Comparison of ENCODE assay signal across 18 cellular contexts in the genomic region with DNA sequence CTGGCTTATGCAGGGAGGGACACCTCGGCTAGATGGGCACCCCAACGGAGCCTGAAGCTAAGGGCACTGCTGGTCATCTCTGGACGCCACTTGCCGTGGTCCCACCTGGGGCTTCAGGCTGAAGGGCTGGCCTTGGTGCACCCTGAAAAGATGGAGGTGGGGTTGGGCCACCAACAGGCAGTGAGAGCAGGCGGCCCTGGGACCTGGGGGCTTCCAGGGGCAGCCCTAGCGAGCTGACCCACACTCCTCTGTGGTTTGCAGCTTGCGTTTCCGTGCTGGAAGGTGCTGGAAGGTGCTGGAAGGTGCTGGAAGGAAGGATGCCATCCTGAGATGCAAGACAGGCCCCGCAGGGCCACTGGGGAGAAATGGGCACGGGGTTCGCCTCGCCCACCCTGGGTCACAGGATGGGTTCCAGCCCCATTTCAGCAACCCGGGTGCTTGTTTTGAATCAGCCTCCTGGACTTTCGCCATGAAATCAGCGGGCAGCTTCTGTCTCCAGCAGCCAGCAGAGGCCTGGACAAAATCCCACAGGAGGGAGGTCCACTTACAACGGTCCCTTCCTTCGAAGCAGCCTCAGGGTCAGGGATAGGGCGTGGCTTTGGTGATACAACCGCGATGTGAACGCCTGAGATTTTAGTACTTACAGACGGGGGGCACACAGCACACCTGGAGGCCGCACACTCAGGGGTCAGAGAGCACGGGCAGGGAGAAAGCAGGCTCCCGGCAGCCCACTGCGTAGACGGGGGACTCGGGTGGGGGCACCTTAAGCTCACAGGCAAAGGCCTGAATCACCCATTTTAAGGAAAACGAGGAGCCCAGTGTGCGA.
"Had no signal": no experiment of that assay in that cellular context is flagged by ENCODE, and none has a peak within 500 bp of the region (broad histone marks: within the 10 kb centered on the region; RNA-seq: fewer than 3 reads in every experiment).

No MANE protein-coding gene starts in this region.

- H3K9ac ChIP-seq: parathyroid adenoma, SK-N-SH had no signal

- H3K36me3 ChIP-seq: brain microvascular endothelial cell, sigmoid colon, thyroid gland, vagina had no signal

- H3K36me3 Mint-ChIP-seq: naive thymus-derived CD4-positive, alpha-beta T cell; stimulated activated memory B cell treated with anti-CD40 and anti-IgM and Interleukin-4, amounts not matched to agents 10 μg/mL and 1 μg/mL and 100 μg/mL, for 72 hours; WTC11 had no signal

- H3K27ac Mint-ChIP-seq: activated CD4-positive, alpha-beta T cell treated with anti-CD3 and anti-CD28 coated beads for 36 hours; activated T-cell treated with anti-CD3 and anti-CD28 coated beads, Interleukin-2, amount 50 U/mL, for 24 hours; effector memory CD8-positive, alpha-beta T cell; naive thymus-derived CD4-positive, alpha-beta T cell; stimulated activated memory B cell treated with anti-CD40 and anti-IgM and Interleukin-4, amounts not matched to agents 10 μg/mL and 1 μg/mL and 100 μg/mL, for 72 hours; WTC11 had no signal

- H3K4me3 ChIP-seq: sigmoid colon, thyroid gland, vagina had no signal

- H3K27me3 ChIP-seq: brain microvascular endothelial cell, sigmoid colon, thyroid gland, vagina had no signal

- DNase-seq: activated CD4-positive, alpha-beta T cell treated with anti-CD3 and anti-CD28 coated beads for 36 hours; activated CD4-positive, alpha-beta T cell treated with anti-CD3 and anti-CD28 coated beads, Interleukin-2, amount 50 U/mL, for 48 hours; activated effector memory CD4-positive, alpha-beta T cell treated with anti-CD3 and anti-CD28 coated beads, Interleukin-2, amount 50 U/mL, for 16 hours; activated naive CD4-positive, alpha-beta T cell treated with anti-CD3 and anti-CD28 coated beads, Interleukin-2, amount 50 U/mL, for 16 hours; activated T-cell treated with anti-CD3 and anti-CD28 coated beads, Interleukin-2, amount 50 U/mL, for 24 hours; brain microvascular endothelial cell; dermis blood vessel endothelial cell; effector memory CD8-positive, alpha-beta T cell; naive thymus-derived CD4-positive, alpha-beta T cell; sigmoid colon; SK-N-SH; stimulated activated CD4-positive, alpha-beta T cell treated with anti-CD3 and anti-CD28 coated beads, Interleukin-4, amount 100 ng/mL, for 4 hours; thyroid gland had no signal

- H3K9me3 Mint-ChIP-seq: activated T-cell treated with anti-CD3 and anti-CD28 coated beads, Interleukin-2, amount 50 U/mL, for 24 hours; effector memory CD8-positive, alpha-beta T cell; naive thymus-derived CD4-positive, alpha-beta T cell; stimulated activated memory B cell treated with anti-CD40 and anti-IgM and Interleukin-4, amounts not matched to agents 10 μg/mL and 1 μg/mL and 100 μg/mL, for 72 hours; WTC11 had no signal

- H3K9me3 ChIP-seq: sigmoid colon, SK-N-SH, thyroid gland, vagina had no signal

- H3K79me2 ChIP-seq: parathyroid adenoma had no signal

- H3K27ac ChIP-seq: brain microvascular endothelial cell, parathyroid adenoma, sigmoid colon, thyroid gland, vagina had no signal

- ATAC-seq: activated CD4-positive, alpha-beta T cell treated with anti-CD3 and anti-CD28 coated beads for 36 hours; effector memory CD8-positive, alpha-beta T cell; left colon; naive thymus-derived CD4-positive, alpha-beta T cell; stimulated activated memory B cell treated with anti-CD40 and anti-IgM and Interleukin-4, amounts not matched to agents 10 μg/mL and 1 μg/mL and 100 μg/mL, for 72 hours; WTC11 had no signal

- H2AFZ ChIP-seq: parathyroid adenoma had no signal

- H3K4me2 ChIP-seq: SK-N-SH had no signal

- H3K4me3 Mint-ChIP-seq: activated CD4-positive, alpha-beta T cell treated with anti-CD3 and anti-CD28 coated beads for 36 hours; activated T-cell treated with anti-CD3 and anti-CD28 coated beads, Interleukin-2, amount 50 U/mL, for 24 hours; effector memory CD8-positive, alpha-beta T cell; naive thymus-derived CD4-positive, alpha-beta T cell; stimulated activated memory B cell treated with anti-CD40 and anti-IgM and Interleukin-4, amounts not matched to agents 10 μg/mL and 1 μg/mL and 100 μg/mL, for 72 hours; WTC11 had no signal

- H3K4me1 Mint-ChIP-seq: activated CD4-positive, alpha-beta T cell treated with anti-CD3 and anti-CD28 coated beads for 36 hours; stimulated activated memory B cell treated with anti-CD40 and anti-IgM and Interleukin-4, amounts not matched to agents 10 μg/mL and 1 μg/mL and 100 μg/mL, for 72 hours had no signal

- H3K4me1 ChIP-seq: parathyroid adenoma, sigmoid colon, thyroid gland, vagina had no signal
